Comparison of ENCODE assay signal across 1 cellular context in the genomic region with DNA sequence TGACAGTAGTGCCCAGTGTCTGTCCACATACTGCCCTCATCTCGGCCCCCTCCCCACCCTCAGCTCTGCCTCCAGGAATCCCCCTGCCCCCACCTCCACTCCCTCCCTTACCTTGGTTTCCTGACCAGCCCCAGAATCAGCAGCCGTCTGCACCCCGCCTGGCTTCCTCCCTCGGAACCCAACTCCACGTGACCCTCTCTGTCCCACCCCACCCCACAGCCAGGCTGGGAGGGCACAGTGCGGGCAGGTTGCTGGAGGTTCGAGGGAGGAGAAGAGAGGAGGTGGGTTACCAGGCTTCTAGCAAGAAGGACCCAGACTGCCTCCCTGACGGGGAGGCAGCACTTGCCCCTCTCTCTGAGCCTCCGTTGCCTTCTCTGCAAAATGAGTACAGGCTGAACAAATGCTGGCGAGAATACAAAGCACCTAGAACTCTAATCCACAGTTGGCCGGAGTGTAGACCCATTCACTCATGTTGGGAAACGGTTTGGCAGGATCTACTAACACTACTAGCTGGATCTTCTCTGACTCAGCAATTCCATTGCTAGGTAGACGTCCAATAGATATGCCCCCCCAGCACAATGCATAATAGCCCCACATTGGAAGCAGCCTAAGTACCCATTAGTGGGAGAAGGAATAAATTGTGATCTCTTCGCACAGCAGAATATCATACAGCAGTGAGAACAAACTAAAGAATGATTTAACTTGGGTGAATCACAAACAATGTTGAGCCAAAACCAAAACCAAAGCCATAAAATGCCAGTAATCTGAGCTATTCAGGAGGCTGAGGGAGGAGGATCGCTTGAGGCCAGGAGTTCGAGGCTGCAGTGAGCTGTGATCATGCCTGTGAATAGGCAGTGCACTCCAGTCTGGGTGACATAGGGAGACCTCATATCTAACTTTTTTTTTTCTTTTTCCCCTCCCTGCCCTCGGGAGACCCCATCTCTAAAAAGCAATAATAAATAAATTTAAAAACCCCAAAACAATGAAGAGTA.
A peak's percentile ranks its signal among the peaks of the same experiment; 100 is the strongest.
TF ChIP-seq lines count a peak whose summit lies in the region.

RASAL3 (minus strand) TSS at position 151 of the 992 bp plus-strand sequence. CDS start 186 bp downstream, outside the sequence.

TF ChIP-seq in HepG2, 621 proteins besides CTCF, POLR2A, EP300 and RAD21:
- TF ChIP-seq ZBTB37 (CRISPR knock-in tag; IDR thresholded peaks at IDR 0.05) = no peak
- TF ChIP-seq, protein P1, sequence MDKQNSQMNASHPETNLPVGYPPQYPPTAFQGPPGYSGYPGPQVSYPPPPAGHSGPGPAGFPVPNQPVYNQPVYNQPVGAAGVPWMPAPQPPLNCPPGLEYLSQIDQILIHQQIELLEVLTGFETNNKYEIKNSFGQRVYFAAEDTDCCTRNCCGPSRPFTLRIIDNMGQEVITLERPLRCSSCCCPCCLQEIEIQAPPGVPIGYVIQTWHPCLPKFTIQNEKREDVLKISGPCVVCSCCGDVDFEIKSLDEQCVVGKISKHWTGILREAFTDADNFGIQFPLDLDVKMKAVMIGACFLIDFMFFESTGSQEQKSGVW (CRISPR knock-in tag; IDR thresholded peaks at IDR 0.05; ENCODE audit: borderline replicate concordance) = no peak
- TF ChIP-seq ZNF12 (CRISPR knock-in tag; IDR thresholded peaks at IDR 0.05) = no peak
- no peak for TF ChIP-seq FLYWCH1 (CRISPR knock-in tag; IDR thresholded peaks at IDR 0.05)
- no peak for TF ChIP-seq SUZ12 (IDR thresholded peaks at IDR 0.05; ENCODE audit: low read depth, low read length)
- TF ChIP-seq MAFK (conservative IDR thresholded peaks at IDR 0.05 in 1 of 2, IDR thresholded peaks at IDR 0.05 in 1 of 2; ENCODE audit: low read length in 2 of 2) = peak; percentile 23 to 62; a peak in 2 of 4 replicates
- 0 out of 2 replicates have a peak, but pooled peaks have one; percentile 15 for TF ChIP-seq MAFF (IDR thresholded peaks at IDR 0.05; ENCODE audit: low read depth, low read length)
- TF ChIP-seq, protein P2, sequence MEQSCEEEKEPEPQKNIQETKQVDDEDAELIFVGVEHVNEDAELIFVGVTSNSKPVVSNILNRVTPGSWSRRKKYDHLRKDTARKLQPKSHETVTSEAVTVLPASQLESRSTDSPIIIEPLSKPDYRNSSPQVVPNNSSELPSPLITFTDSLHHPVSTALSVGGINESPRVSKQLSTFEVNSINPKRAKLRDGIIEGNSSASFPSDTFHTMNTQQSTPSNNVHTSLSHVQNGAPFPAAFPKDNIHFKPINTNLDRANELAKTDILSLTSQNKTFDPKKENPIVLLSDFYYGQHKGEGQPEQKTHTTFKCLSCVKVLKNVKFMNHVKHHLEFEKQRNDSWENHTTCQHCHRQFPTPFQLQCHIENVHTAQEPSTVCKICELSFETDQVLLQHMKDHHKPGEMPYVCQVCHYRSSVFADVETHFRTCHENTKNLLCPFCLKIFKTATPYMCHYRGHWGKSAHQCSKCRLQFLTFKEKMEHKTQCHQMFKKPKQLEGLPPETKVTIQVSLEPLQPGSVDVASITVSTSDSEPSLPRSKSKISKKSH (CRISPR knock-in tag; IDR thresholded peaks at IDR 0.05; ENCODE audit: borderline replicate concordance) = no peak
- TF ChIP-seq SETDB1 (CRISPR knock-in tag; IDR thresholded peaks at IDR 0.05; ENCODE audit: borderline replicate concordance) = no peak
- TF ChIP-seq RNF2 (conservative IDR thresholded peaks at IDR 0.05; ENCODE audit: low read depth) = no peak
- TF ChIP-seq NFE2L1 (CRISPR knock-in tag; IDR thresholded peaks at IDR 0.05; ENCODE audit: borderline replicate concordance) = no peak
- no peak for TF ChIP-seq ZNF382 (CRISPR knock-in tag; IDR thresholded peaks at IDR 0.05; ENCODE audit: borderline replicate concordance)
- TF ChIP-seq ZNF235 (CRISPR knock-in tag; IDR thresholded peaks at IDR 0.05; ENCODE audit: borderline replicate concordance) = no peak
- TF ChIP-seq, protein P3, sequence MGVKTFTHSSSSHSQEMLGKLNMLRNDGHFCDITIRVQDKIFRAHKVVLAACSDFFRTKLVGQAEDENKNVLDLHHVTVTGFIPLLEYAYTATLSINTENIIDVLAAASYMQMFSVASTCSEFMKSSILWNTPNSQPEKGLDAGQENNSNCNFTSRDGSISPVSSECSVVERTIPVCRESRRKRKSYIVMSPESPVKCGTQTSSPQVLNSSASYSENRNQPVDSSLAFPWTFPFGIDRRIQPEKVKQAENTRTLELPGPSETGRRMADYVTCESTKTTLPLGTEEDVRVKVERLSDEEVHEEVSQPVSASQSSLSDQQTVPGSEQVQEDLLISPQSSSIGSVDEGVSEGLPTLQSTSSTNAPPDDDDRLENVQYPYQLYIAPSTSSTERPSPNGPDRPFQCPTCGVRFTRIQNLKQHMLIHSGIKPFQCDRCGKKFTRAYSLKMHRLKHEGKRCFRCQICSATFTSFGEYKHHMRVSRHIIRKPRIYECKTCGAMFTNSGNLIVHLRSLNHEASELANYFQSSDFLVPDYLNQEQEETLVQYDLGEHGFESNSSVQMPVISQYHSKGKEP (CRISPR knock-in tag; IDR thresholded peaks at IDR 0.05) = no peak
- TF ChIP-seq, protein P4, sequence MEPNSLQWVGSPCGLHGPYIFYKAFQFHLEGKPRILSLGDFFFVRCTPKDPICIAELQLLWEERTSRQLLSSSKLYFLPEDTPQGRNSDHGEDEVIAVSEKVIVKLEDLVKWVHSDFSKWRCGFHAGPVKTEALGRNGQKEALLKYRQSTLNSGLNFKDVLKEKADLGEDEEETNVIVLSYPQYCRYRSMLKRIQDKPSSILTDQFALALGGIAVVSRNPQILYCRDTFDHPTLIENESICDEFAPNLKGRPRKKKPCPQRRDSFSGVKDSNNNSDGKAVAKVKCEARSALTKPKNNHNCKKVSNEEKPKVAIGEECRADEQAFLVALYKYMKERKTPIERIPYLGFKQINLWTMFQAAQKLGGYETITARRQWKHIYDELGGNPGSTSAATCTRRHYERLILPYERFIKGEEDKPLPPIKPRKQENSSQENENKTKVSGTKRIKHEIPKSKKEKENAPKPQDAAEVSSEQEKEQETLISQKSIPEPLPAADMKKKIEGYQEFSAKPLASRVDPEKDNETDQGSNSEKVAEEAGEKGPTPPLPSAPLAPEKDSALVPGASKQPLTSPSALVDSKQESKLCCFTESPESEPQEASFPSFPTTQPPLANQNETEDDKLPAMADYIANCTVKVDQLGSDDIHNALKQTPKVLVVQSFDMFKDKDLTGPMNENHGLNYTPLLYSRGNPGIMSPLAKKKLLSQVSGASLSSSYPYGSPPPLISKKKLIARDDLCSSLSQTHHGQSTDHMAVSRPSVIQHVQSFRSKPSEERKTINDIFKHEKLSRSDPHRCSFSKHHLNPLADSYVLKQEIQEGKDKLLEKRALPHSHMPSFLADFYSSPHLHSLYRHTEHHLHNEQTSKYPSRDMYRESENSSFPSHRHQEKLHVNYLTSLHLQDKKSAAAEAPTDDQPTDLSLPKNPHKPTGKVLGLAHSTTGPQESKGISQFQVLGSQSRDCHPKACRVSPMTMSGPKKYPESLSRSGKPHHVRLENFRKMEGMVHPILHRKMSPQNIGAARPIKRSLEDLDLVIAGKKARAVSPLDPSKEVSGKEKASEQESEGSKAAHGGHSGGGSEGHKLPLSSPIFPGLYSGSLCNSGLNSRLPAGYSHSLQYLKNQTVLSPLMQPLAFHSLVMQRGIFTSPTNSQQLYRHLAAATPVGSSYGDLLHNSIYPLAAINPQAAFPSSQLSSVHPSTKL (CRISPR knock-in tag; IDR thresholded peaks at IDR 0.05) = no peak
- no peak for TF ChIP-seq TP53 (CRISPR knock-in tag; conservative IDR thresholded peaks at IDR 0.05)
